12 cellular contexts compared by ENCODE assay signal in the genomic region with DNA sequence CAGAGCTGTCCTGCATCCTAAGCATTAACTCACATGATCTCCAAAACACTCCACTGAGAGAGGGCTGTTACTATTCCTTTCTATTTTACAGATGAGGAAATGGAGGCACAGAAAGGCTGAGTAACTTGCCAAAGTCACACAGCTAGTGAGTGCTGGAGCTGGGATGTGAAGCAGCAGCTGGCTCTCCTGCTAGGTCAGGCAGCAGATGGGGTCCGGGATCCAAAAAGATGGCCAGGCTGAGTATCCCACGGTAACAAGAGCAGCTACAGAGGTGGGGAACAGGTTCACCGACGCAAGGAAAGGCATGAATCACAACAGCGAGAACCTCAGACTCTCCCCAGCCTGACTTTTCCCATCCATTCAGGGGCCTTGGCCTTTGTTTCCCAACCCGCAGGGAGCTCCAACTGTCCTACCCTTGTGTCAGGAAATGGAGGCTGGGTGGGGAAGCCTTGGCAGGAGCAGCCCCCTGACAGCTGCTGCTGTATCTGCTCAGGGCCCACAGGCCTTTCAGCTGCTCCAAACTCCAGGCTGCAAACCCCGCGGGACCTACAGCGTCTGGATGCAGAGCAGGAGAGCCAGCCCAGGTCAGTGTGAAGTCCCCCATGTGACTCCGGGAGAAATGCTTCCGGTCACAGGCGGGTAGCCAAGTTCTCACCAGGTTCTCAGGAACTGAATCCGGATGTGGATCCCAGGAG. TPM values are rescaled to one million over a fixed set of nuclear protein-coding genes. Genes with fewer than 3 reads are reported as not detected.
DNase-seq lines count a peak whose midpoint lies in the region; TF ChIP-seq lines count a peak whose summit lies in the region.
"Had no signal": no experiment of that assay in that cellular context is flagged by ENCODE, and none has a peak within 500 bp of the region (broad histone marks: within the 10 kb centered on the region; RNA-seq: fewer than 3 reads in every experiment).

No MANE protein-coding gene starts in this region.

- H3K9me2 ChIP-seq in MM.1S (replicated peaks; ENCODE audit: insufficient read depth, low read length) = no peaks in the 10 kb centered on the region

- H4K20me1 ChIP-seq in MM.1S (ENCODE audit: insufficient read depth, low read length) = no peaks in the 10 kb centered on the region
- H4K20me1 ChIP-seq: BLaER1 treated with 17β-estradiol and CSF1 and Interleukin-3, amounts not matched to agents 10 nM and 100 nM had no signal

- H3K27ac ChIP-seq in ACC112 (ENCODE audit: low read depth, low read length) = peak overlapping the region; percentile 76
- H3K27ac ChIP-seq in endodermal cell (ENCODE audit: low read depth, low read length) = peak overlapping the region; percentile 94
- H3K27ac ChIP-seq in muscle layer of duodenum (ENCODE audit: low read length) = peak overlapping the region; percentile 32
- no peak overlapping the region for H3K27ac ChIP-seq in MM.1S (ENCODE audit: low read length)
- H3K27ac ChIP-seq: BLaER1 treated with 17β-estradiol and CSF1 and Interleukin-3, amounts not matched to agents 10 nM and 100 nM had no signal

- CTCF ChIA-PET in GM10248 (lab: Yijun Ruan, JAX) = interaction anchor here (0.7 to 2.8 kb wide), 5 partner anchors 12 to 69 kb away, joined by 3 to 9 read pairs (median 3); no protein-coding TSS in a partner anchor

- no peak overlapping the region for H3K4me2 ChIP-seq in MM.1S (ENCODE audit: low read depth, low read length)
- H3K4me2 ChIP-seq: BLaER1 treated with 17β-estradiol and CSF1 and Interleukin-3, amounts not matched to agents 10 nM and 100 nM had no signal

- no peak overlapping the region for H3K27ac Mint-ChIP-seq in endodermal cell

- H3K79me2 ChIP-seq in ACC112 (ENCODE audit: control insufficient read depth, insufficient read depth, low read length, unreplicated experiment) (no peaks in the 10 kb centered on the region), MM.1S (ENCODE audit: low read length) (no peaks in the 10 kb centered on the region)

- H2AFZ ChIP-seq in ACC112 (ENCODE audit: low read length, unreplicated experiment) (peak overlapping the region; percentile 61), MM.1S (ENCODE audit: low read length) (no peak overlapping the region)

- no peak for TF ChIP-seq CTCF in endodermal cell (conservative IDR thresholded peaks at IDR 0.05)
- no peak for TF ChIP-seq CTCF in GM10248 (IDR thresholded peaks at IDR 0.05; ENCODE audit: control extremely low read depth, extremely low read depth, low read depth, missing control alignments)
- TF ChIP-seq CTCF in MM.1S (IDR thresholded peaks at IDR 0.05; ENCODE audit: low read length) = no peak

- H3K9ac ChIP-seq in endodermal cell (ENCODE audit: extremely low read depth, low read length, poor library complexity, severe bottlenecking) (no peak overlapping the region), MM.1S (ENCODE audit: low read length) (no peak overlapping the region)
- H3K9ac ChIP-seq: BLaER1 treated with 17β-estradiol and CSF1 and Interleukin-3, amounts not matched to agents 10 nM and 100 nM had no signal

- H3F3A ChIP-seq in MM.1S (ENCODE audit: insufficient read depth, low read length) = no peaks in the 10 kb centered on the region

- H3K36me3 ChIP-seq in ACC112 (ENCODE audit: insufficient read depth, low read length) = no peaks in the 10 kb centered on the region
- H3K36me3 ChIP-seq in endodermal cell (ENCODE audit: control insufficient read depth, insufficient read depth, low read length) = peaks cover 5% of the 10 kb centered on the region
- no peaks in the 10 kb centered on the region for H3K36me3 ChIP-seq in muscle layer of duodenum (ENCODE audit: control insufficient read depth in 1 of 2, insufficient read depth in 2 of 2, low read length in 2 of 2)
- H3K36me3 ChIP-seq in MM.1S (replicated peaks; ENCODE audit: insufficient read depth, low read length) = no peaks in the 10 kb centered on the region
- H3K36me3 ChIP-seq: BLaER1 treated with 17β-estradiol and CSF1 and Interleukin-3, amounts not matched to agents 10 nM and 100 nM had no signal

- no peaks in the 10 kb centered on the region for H3K27me3 Mint-ChIP-seq in endodermal cell (ENCODE audit: insufficient read depth)
- H3K27me3 Mint-ChIP-seq: activated naive CD4-positive, alpha-beta T cell treated with anti-CD3 and anti-CD28 coated beads, Interleukin-2, amount 50 U/mL, for 24 hours; progenitor cell of endocrine pancreas had no signal

- no peak overlapping the region for H3K4me3 Mint-ChIP-seq in endodermal cell
- H3K4me3 Mint-ChIP-seq: activated naive CD4-positive, alpha-beta T cell treated with anti-CD3 and anti-CD28 coated beads, Interleukin-2, amount 50 U/mL, for 24 hours had no signal

- H3K4me1 ChIP-seq in ACC112 (ENCODE audit: control insufficient read depth, insufficient read depth, low read length, unreplicated experiment) (peaks cover 81% of the 10 kb centered on the region), endodermal cell (ENCODE audit: control insufficient read depth, insufficient read depth, low read length) (no peaks in the 10 kb centered on the region), muscle layer of duodenum (ENCODE audit: control insufficient read depth in 1 of 2, insufficient read depth in 2 of 2, low read length in 2 of 2) (peaks cover 16 to 54% of the 10 kb centered on the region in 2 donors), MM.1S (ENCODE audit: low read length) (no peaks in the 10 kb centered on the region)

- H3K4me3 ChIP-seq in ACC112 (ENCODE audit: low read depth, low read length) = no peak overlapping the region
- no peak overlapping the region for H3K4me3 ChIP-seq in endodermal cell (ENCODE audit: low read length)
- H3K4me3 ChIP-seq in muscle layer of duodenum (ENCODE audit: low read depth in 1 of 2, low read length in 2 of 2) = no peak overlapping the region
- no peak overlapping the region for H3K4me3 ChIP-seq in MM.1S (ENCODE audit: low read length)
- H3K4me3 ChIP-seq: BLaER1 treated with 17β-estradiol and CSF1 and Interleukin-3, amounts not matched to agents 10 nM and 100 nM had no signal

- POLR2A ChIA-PET in GM10248 (lab: Yijun Ruan, JAX) = no interaction called here

- H3K9me3 Mint-ChIP-seq in endodermal cell = no peaks in the 10 kb centered on the region
- H3K9me3 Mint-ChIP-seq: activated naive CD4-positive, alpha-beta T cell treated with anti-CD3 and anti-CD28 coated beads, Interleukin-2, amount 50 U/mL, for 24 hours had no signal

- no peaks in the 10 kb centered on the region for H3K27me3 ChIP-seq in ACC112 (ENCODE audit: insufficient read depth, low read length)
- H3K27me3 ChIP-seq in endodermal cell (ENCODE audit: control insufficient read depth, insufficient read depth, low read length, poor library complexity, severe bottlenecking) = no peaks in the 10 kb centered on the region
- no peaks in the 10 kb centered on the region for H3K27me3 ChIP-seq in muscle layer of duodenum (ENCODE audit: low read depth, low read length)
- H3K27me3 ChIP-seq in MM.1S (replicated peaks; ENCODE audit: insufficient read depth, low read length) = no peaks in the 10 kb centered on the region
- H3K27me3 ChIP-seq: BLaER1 treated with 17β-estradiol and CSF1 and Interleukin-3, amounts not matched to agents 10 nM and 100 nM had no signal

- DNase-seq in NCI-H446 (lab: John Stamatoyannopoulos, UW) = peak; percentile 86 to 94
- peak; percentile 66 for DNase-seq in endodermal cell
- DNase-seq in GM10248 (ENCODE audit: extremely low spot score) = no peak
- DNase-seq in MM.1S = no peak
- no peak for DNase-seq in NCI-H82 treated with DMSO at 0.1 percent for 48 hours (lab: John Stamatoyannopoulos, UW; ENCODE audit: unreplicated experiment)
- DNase-seq in HuH-7.5 (ENCODE audit: low spot score) = no peak
- DNase-seq: NCI-H187 had no signal

- WGBS in endodermal cell (ENCODE audit: insufficient coverage in 1 of 2, insufficient read length in 1 of 2), 2 experiments = 86 to 93% methylated on average over 7 to 13 of the region's 13 CpGs

- peaks cover 19% of the 10 kb centered on the region for H3K36me3 Mint-ChIP-seq in endodermal cell (ENCODE audit: low read depth)
- H3K36me3 Mint-ChIP-seq: activated naive CD4-positive, alpha-beta T cell treated with anti-CD3 and anti-CD28 coated beads, Interleukin-2, amount 50 U/mL, for 24 hours had no signal

- peaks cover 28% of the 10 kb centered on the region for H3K4me1 Mint-ChIP-seq in endodermal cell
- H3K4me1 Mint-ChIP-seq: activated naive CD4-positive, alpha-beta T cell treated with anti-CD3 and anti-CD28 coated beads, Interleukin-2, amount 50 U/mL, for 24 hours had no signal

- no peaks in the 10 kb centered on the region for H3K9me3 ChIP-seq in endodermal cell (ENCODE audit: control insufficient read depth, low read length)
- H3K9me3 ChIP-seq in muscle layer of duodenum (ENCODE audit: control insufficient read depth in 1 of 2, low read length in 2 of 2) = no peaks in the 10 kb centered on the region
- no peaks in the 10 kb centered on the region for H3K9me3 ChIP-seq in MM.1S (replicated peaks; ENCODE audit: insufficient read depth, low read length)
- H3K9me3 ChIP-seq: BLaER1 treated with 17β-estradiol and CSF1 and Interleukin-3, amounts not matched to agents 10 nM and 100 nM had no signal

RNA-seq across cellular contexts. Expression of a gene that starts 29.5 kb away (rescaled TPM):
- total RNA-seq in endodermal cell = 10 to 100 TPM; 18.8 to 42.6 TPM
- 57.9 TPM for polyA plus RNA-seq in endodermal cell (2013, experiment 1 of 2)
- 51.3 TPM for polyA plus RNA-seq in endodermal cell (2013, experiment 2 of 2)

Comparison
In these comparisons a context has a peak if more than half of its experiments do, and no peak if none do; other contexts are left out.
1. DNase-seq: peak in NCI-H446 (2 of 2) and endodermal cell (single experiment); none in GM10248 (single experiment), MM.1S (single experiment), NCI-H82 treated with DMSO at 0.1 percent for 48 hours (single experiment) and HuH-7.5 (single experiment).